Comparison of ENCODE assay signal across 1 cellular context in the genomic region with DNA sequence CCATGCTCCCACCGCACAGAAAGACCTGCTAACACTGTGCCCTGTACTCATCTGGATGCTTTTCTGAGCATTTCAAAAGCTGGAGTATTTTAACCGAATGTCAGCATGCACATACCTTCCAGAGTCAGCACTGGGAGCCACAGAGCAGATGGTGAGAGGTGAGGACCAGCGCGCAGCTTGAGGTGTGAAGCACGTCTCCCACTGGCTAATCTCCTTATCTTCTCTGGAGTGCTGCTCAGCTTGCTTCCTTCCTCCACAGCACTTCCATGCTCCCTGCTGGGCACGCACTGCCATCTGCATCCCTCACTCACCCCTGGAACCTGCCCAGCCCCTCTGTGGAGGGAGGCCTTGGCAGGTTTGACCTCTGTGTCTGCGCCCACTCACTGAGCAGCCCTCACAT.
TF ChIP-seq lines count a peak whose summit lies in the region.

TSS of gene GNB5 (minus strand) at position 186 of the 400 bp plus-strand sequence. CDS start 6,716 bp downstream, outside the sequence.

TF ChIP-seq in H1, 55 proteins besides CTCF, POLR2A, EP300 and RAD21 (continued from another document):
- TF ChIP-seq, protein P1, sequence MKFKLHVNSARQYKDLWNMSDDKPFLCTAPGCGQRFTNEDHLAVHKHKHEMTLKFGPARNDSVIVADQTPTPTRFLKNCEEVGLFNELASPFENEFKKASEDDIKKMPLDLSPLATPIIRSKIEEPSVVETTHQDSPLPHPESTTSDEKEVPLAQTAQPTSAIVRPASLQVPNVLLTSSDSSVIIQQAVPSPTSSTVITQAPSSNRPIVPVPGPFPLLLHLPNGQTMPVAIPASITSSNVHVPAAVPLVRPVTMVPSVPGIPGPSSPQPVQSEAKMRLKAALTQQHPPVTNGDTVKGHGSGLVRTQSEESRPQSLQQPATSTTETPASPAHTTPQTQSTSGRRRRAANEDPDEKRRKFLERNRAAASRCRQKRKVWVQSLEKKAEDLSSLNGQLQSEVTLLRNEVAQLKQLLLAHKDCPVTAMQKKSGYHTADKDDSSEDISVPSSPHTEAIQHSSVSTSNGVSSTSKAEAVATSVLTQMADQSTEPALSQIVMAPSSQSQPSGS (IDR thresholded peaks at IDR 0.05; ENCODE audit: low read length): no peak
- no peak for TF ChIP-seq NRF1 (IDR thresholded peaks at IDR 0.05; ENCODE audit: low read depth, low read length)
- TF ChIP-seq SP2 (IDR thresholded peaks at IDR 0.05; ENCODE audit: low read length): no peak
- no peak for TF ChIP-seq SIX5 (IDR thresholded peaks at IDR 0.05; ENCODE audit: low read depth, low read length)
- no peak for TF ChIP-seq CHD1 (IDR thresholded peaks at IDR 0.05; ENCODE audit: low read depth, low read length)
TF ChIP-seq in H1: peak in this region for 0.
